In genomic region chr4:25159837-25160713, GRCh38 we compare ENCODE assay signal across 1 cellular context.
TF ChIP-seq lines count a peak whose summit lies in the region.

TSS of gene SEPSECS (minus strand) at chr4:25160449. CDS start at chr4:25160369, 80 bp downstream.

TF ChIP-seq in K562, 482 proteins besides CTCF, POLR2A, EP300 and RAD21 (continued from another document and continues in another):
- peak; percentile 75 for TF ChIP-seq ZNF395 (CRISPR knock-in tag; IDR thresholded peaks at IDR 0.05)
- TF ChIP-seq BCLAF1 (IDR thresholded peaks at IDR 0.05; ENCODE audit: borderline replicate concordance in 1 of 2, control insufficient read depth in 1 of 2, low read depth in 2 of 2, low read length in 1 of 2), result no peak
- TF ChIP-seq ZBTB33 (CRISPR knock-in tag; IDR thresholded peaks at IDR 0.05), result 0 out of 2 replicates have a peak, but pooled peaks have one; percentile 23
- TF ChIP-seq THRA (IDR thresholded peaks at IDR 0.05), result no peak
- TF ChIP-seq PHF21A (IDR thresholded peaks at IDR 0.05; ENCODE audit: borderline replicate concordance, low read depth), result no peak
- no peak for TF ChIP-seq PPARD (CRISPR knock-in tag; IDR thresholded peaks at IDR 0.05)
- no peak for TF ChIP-seq EGR1 (conservative IDR thresholded peaks at IDR 0.05)
- TF ChIP-seq IRF1 (CRISPR knock-in tag; IDR thresholded peaks at IDR 0.05; ENCODE audit: borderline replicate concordance), result no peak
- no peak; a peak in 1 of 4 replicates for TF ChIP-seq SRF (CRISPR knock-in tag; IDR thresholded peaks at IDR 0.05)
- peak in 1 of 2 experiments; percentile 53; a peak in 2 of 4 replicates for TF ChIP-seq RCOR1 (IDR thresholded peaks at IDR 0.05; ENCODE audit: borderline replicate concordance in 1 of 2, low read depth in 2 of 2, low read length in 2 of 2)
- TF ChIP-seq HOXB6 (CRISPR knock-in tag; IDR thresholded peaks at IDR 0.05; ENCODE audit: borderline replicate concordance), result no peak
- TF ChIP-seq SRSF9 (IDR thresholded peaks at IDR 0.05; ENCODE audit: borderline replicate concordance, low read depth, low read length), result no peak
- TF ChIP-seq TBL1XR1 (IDR thresholded peaks at IDR 0.05; ENCODE audit: low read length in 2 of 2), result peak in 1 of 2 experiments; percentile 58; a peak in 1 of 4 replicates
- TF ChIP-seq ZBTB34 (CRISPR knock-in tag; IDR thresholded peaks at IDR 0.05), result no peak
- 0 out of 2 replicates have a peak, but pooled peaks have one; percentile 30 for TF ChIP-seq KLF13 (tag; IDR thresholded peaks at IDR 0.05; ENCODE audit: borderline replicate concordance, low read depth)
- TF ChIP-seq ZNF589 (CRISPR knock-in tag; IDR thresholded peaks at IDR 0.05; ENCODE audit: low read depth), result no peak
- TF ChIP-seq TARDBP (IDR thresholded peaks at IDR 0.05), result no peak
- no peak for TF ChIP-seq BCL6 (CRISPR knock-in tag; IDR thresholded peaks at IDR 0.05)
- peak; percentile 50; the same call in 1 of the 2 replicates for TF ChIP-seq CHD2 (IDR thresholded peaks at IDR 0.05; ENCODE audit: low read depth, low read length)
- peak; percentile 18; the same call in 1 of the 2 replicates for TF ChIP-seq CEBPG (CRISPR knock-in tag; IDR thresholded peaks at IDR 0.05)
- TF ChIP-seq CEBPG (tag; conservative IDR thresholded peaks at IDR 0.05 in 1 of 2, IDR thresholded peaks at IDR 0.05 in 1 of 2), result no peak
- peak; percentile 76 for TF ChIP-seq LARP7 (IDR thresholded peaks at IDR 0.05)
- no peak for TF ChIP-seq SRSF1 (IDR thresholded peaks at IDR 0.05; ENCODE audit: low read depth, low read length)
- TF ChIP-seq ZNF184 (CRISPR knock-in tag; IDR thresholded peaks at IDR 0.05), result no peak
- TF ChIP-seq ETS2 (tag; IDR thresholded peaks at IDR 0.05; ENCODE audit: borderline replicate concordance, poor library complexity, severe bottlenecking), result no peak
- TF ChIP-seq GABPB2 (CRISPR knock-in tag; conservative IDR thresholded peaks at IDR 0.05), result no peak
- TF ChIP-seq POLR3A (IDR thresholded peaks at IDR 0.05; ENCODE audit: borderline replicate concordance, extremely low read depth, insufficient read depth, insufficient read length), result no peak
- peak; percentile 45; the same call in 1 of the 2 replicates for TF ChIP-seq TOE1 (IDR thresholded peaks at IDR 0.05; ENCODE audit: borderline replicate concordance)
- no peak for TF ChIP-seq TOE1 (CRISPR knock-in tag; IDR thresholded peaks at IDR 0.05; ENCODE audit: borderline replicate concordance, low read depth)
- TF ChIP-seq XRCC4 (IDR thresholded peaks at IDR 0.05; ENCODE audit: extremely low read depth, insufficient read depth, insufficient read length), result no peak
- TF ChIP-seq OTX1 (CRISPR knock-in tag; IDR thresholded peaks at IDR 0.05), result 0 out of 2 replicates have a peak, but pooled peaks have one; percentile 10
- TF ChIP-seq TFAP4 (CRISPR knock-in tag; IDR thresholded peaks at IDR 0.05; ENCODE audit: borderline replicate concordance), result peak; percentile 84
- peak; percentile 96 for TF ChIP-seq POLR2G (IDR thresholded peaks at IDR 0.05; ENCODE audit: low read depth, low read length)
- TF ChIP-seq POLR2AphosphoS5 (IDR thresholded peaks at IDR 0.05; ENCODE audit: control insufficient read depth, insufficient read depth, low read depth, low read length), result peak; percentile 71
- TF ChIP-seq NBN (IDR thresholded peaks at IDR 0.05; ENCODE audit: low read depth), result peak; percentile 82
- TF ChIP-seq ETV6 (IDR thresholded peaks at IDR 0.05; ENCODE audit: borderline replicate concordance in 1 of 2, low read depth in 2 of 2, low read length in 1 of 2), result no peak
- TF ChIP-seq ETV6 (CRISPR knock-in tag; IDR thresholded peaks at IDR 0.05; ENCODE audit: borderline replicate concordance), result peak; percentile 58; the same call in 1 of the 2 replicates
- TF ChIP-seq ATF7 (IDR thresholded peaks at IDR 0.05), result peak; percentile 36; the same call in 1 of the 2 replicates
- peak; percentile 99 for TF ChIP-seq NRF1 (conservative IDR thresholded peaks at IDR 0.05 in 1 of 2, IDR thresholded peaks at IDR 0.05 in 1 of 2)
- TF ChIP-seq PKNOX1 (IDR thresholded peaks at IDR 0.05), result 0 out of 2 replicates have a peak, but pooled peaks have one; percentile 16
- 0 out of 2 replicates have a peak, but pooled peaks have one; percentile 62 for TF ChIP-seq LCOR (CRISPR knock-in tag; IDR thresholded peaks at IDR 0.05)
- peak in 1 of 3 experiments; percentile 72; a peak in 1 of 6 replicates for TF ChIP-seq ZBTB11 (CRISPR knock-in tag; IDR thresholded peaks at IDR 0.05)
- no peak for TF ChIP-seq SMARCB1 (IDR thresholded peaks at IDR 0.05; ENCODE audit: insufficient read length, low read depth)
- TF ChIP-seq ZNF644 (tag; IDR thresholded peaks at IDR 0.05; ENCODE audit: low read depth), result peak; percentile 83
- peak; percentile 61; the same call in 1 of the 2 replicates for TF ChIP-seq ZBTB1 (CRISPR knock-in tag; IDR thresholded peaks at IDR 0.05; ENCODE audit: borderline replicate concordance, low read depth)
- peak; percentile 98 for TF ChIP-seq NCOA6 (IDR thresholded peaks at IDR 0.05)
